ENCODE assay signal across 8 cellular contexts in genomic region chr3:136818191-136818850, GRCh38.
DNase-seq lines count a peak whose midpoint lies in the region; FAIRE-seq and TF ChIP-seq lines count a peak whose summit lies in the region.

No MANE protein-coding gene starts in this region.

- CTCF ChIA-PET in HEK293T (lab: Yijun Ruan, JAX): interaction anchor here (0.8 kb wide), 1 partner anchor 198 kb away, joined by 3 read pairs; no protein-coding TSS in a partner anchor

- H3K4me3 ChIP-seq in iPS-11a (ENCODE audit: low read depth, low read length): peak overlapping the region; percentile 69
- peak overlapping the region; percentile 73 for H3K4me3 ChIP-seq in skeletal muscle cell (ENCODE audit: low read depth, low read length)

- DNase-seq in COLO829 (ENCODE audit: low spot score) (peak; percentile 35), HEK293T (ENCODE audit: extremely low spot score) (peak; percentile 31), RCC 7860 (ENCODE audit: low spot score) (peak; percentile 89), astrocyte of the hippocampus (ENCODE audit: low read depth, low spot score) (peak; percentile 67), skeletal muscle cell (ENCODE audit: low read depth) (peak; percentile 62), NCI-H1694 treated with DMSO at 0.1 percent for 48 hours (lab: John Stamatoyannopoulos, UW) (no peak)
- no peak for DNase-seq in effector CD4-positive, alpha-beta T cell

- peak; percentile 81 for FAIRE-seq in RCC 7860 (lab: Jason Lieb, UNC)

- POLR2A ChIA-PET in HEK293T (lab: Yijun Ruan, JAX): interaction anchor here (0.7 to 1.3 kb wide), 6 partner anchors 21 to 166 kb away, joined by 3 to 9 read pairs (median 3); partner anchors contain the start of gene STAG1

TF ChIP-seq in HEK293T, 16 proteins besides CTCF, POLR2A, EP300 and RAD21:
- TF ChIP-seq LEF1 (IDR thresholded peaks at IDR 0.05; ENCODE audit: borderline replicate concordance) (no peak), L3MBTL2 (conservative IDR thresholded peaks at IDR 0.05) (no peak), HDGF (IDR thresholded peaks at IDR 0.05; ENCODE audit: borderline replicate concordance) (no peak), FOXK2 (IDR thresholded peaks at IDR 0.05) (no peak), SP1 (IDR thresholded peaks at IDR 0.05) (no peak), CTBP1 (IDR thresholded peaks at IDR 0.05; ENCODE audit: borderline replicate concordance) (no peak), PKNOX1 (IDR thresholded peaks at IDR 0.05) (no peak), FOXA1 (IDR thresholded peaks at IDR 0.05) (no peak), NFRKB (IDR thresholded peaks at IDR 0.05) (no peak), FOXM1 (IDR thresholded peaks at IDR 0.05; ENCODE audit: borderline replicate concordance) (no peak), TARDBP (IDR thresholded peaks at IDR 0.05) (no peak), SUZ12 (IDR thresholded peaks at IDR 0.05) (no peak), ZNF384 (IDR thresholded peaks at IDR 0.05) (no peak), BHLHE40 (IDR thresholded peaks at IDR 0.05; ENCODE audit: borderline replicate concordance) (no peak)

Comparison
In these comparisons a context has a peak if more than half of its experiments do, and no peak if none do; other contexts are left out.
1. DNase-seq: peak in COLO829 (single experiment), HEK293T (single experiment), RCC 7860 (single experiment), astrocyte of the hippocampus (single experiment) and skeletal muscle cell (single experiment); none in NCI-H1694 treated with DMSO at 0.1 percent for 48 hours (single experiment) and effector CD4-positive, alpha-beta T cell (single experiment).